18 cellular contexts compared by ENCODE assay signal in the genomic region with DNA sequence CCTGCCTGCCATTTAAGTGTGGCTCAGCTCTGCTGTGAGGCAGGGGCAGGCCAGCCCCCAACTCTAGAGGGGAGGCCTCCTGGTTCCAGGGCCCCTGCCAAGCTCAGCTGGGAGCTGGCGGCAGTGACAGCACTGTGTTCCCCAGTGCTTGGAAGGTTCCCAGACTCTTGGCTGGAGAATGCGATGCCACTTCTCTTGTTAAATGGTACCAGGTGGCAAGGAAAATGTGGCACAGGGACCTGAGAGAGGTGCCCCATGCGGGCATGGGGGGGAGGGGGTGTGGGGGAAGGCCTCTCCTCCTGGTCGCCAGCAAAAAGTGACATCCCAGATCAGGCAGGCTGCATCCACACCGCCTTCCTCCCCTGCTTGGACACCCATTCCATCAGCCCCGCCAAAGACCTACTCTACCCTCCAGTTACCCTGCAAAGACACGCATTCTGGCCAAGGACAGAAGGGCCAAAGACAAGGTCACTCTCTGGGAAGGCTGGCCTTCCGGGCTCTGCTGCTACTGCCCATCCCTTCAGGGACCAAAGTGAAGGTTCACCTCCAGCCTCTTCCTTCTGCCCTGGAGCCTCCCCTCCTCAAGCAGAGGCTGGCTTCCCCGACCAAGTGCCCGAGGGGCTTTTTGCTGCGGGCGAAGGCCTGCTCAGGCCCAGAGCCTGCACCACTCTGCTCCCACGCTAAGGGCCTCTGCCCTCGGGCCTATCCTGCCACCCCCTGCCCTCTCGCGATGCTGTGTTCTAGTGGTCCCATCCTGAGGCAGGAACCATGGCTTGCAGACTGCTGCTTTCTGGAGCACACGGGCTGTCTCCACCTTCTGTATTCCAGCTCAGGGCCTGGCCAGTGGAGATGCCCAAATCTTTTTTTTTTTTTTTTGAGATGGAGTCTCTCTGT. TPM values are rescaled to one million over a fixed set of nuclear protein-coding genes. Genes with fewer than 3 reads are reported as not detected.
DNase-seq lines count a peak whose midpoint lies in the region; ATAC-seq and TF ChIP-seq lines count a peak whose summit lies in the region.
"Had no signal": no experiment of that assay in that cellular context is flagged by ENCODE, and none has a peak within 500 bp of the region (broad histone marks: within the 10 kb centered on the region; RNA-seq: fewer than 3 reads in every experiment).

No MANE protein-coding gene starts in this region.

- no peaks in the 10 kb centered on the region for H3K27me3 ChIP-seq in spleen (replicated peaks in 1 of 7)
- H3K27me3 ChIP-seq in body of pancreas: no peaks in the 10 kb centered on the region
- H3K27me3 ChIP-seq: dorsolateral prefrontal cortex, esophagus muscularis mucosa had no signal

- ATAC-seq in activated CD8-positive, alpha-beta memory T cell treated with anti-CD3 and anti-CD28 coated beads, Interleukin-2, amount 10 ng/mL, durations not matched to agents 7 days and 5 days: no peak
- ATAC-seq in body of pancreas: no peak
- ATAC-seq in GM18909 (IDR thresholded peaks at IDR 0.05; ENCODE audit: poor library complexity, unreplicated experiment): no peak
- no peak for ATAC-seq in GM21825 (IDR thresholded peaks at IDR 0.05; ENCODE audit: unreplicated experiment)

- H3K27ac Mint-ChIP-seq in activated CD8-positive, alpha-beta memory T cell treated with anti-CD3 and anti-CD28 coated beads, Interleukin-2, amount 10 ng/mL, durations not matched to agents 7 days and 5 days: peak overlapping the region; percentile 19

- DNase-seq in activated CD8-positive, alpha-beta memory T cell treated with anti-CD3 and anti-CD28 coated beads, Interleukin-2, amount 10 ng/mL, durations not matched to agents 7 days and 5 days: no peak
- no peak for DNase-seq in activated CD8-positive, alpha-beta memory T cell treated with anti-CD3 and anti-CD28 coated beads, Interleukin-2, amount 50 U/mL, for 4 hours
- DNase-seq in NCI-H1694 treated with DMSO at 0.1 percent for 48 hours (lab: John Stamatoyannopoulos, UW) (peak; percentile 14), cerebellar nuclear complex (lab: John Stamatoyannopoulos, UW) (peak; percentile 89 to 97), spleen (peak; percentile 81), body of pancreas (no peak)
- DNase-seq: activated effector memory CD4-positive, alpha-beta T cell treated with anti-CD3 and anti-CD28 coated beads, Interleukin-2, amount 50 U/mL, for 16 hours; CD8-positive, alpha-beta memory T cell; stimulated activated CD4-positive, alpha-beta T cell treated with anti-CD3 and anti-CD28 coated beads, Interleukin-12 subunit alpha, Interleukin-12 subunit beta, amount 100 ng/mL, for 4 hours had no signal

- intact Hi-C loops in spleen (cut with DNase I; ENCODE audit: low total_unique reads): no loop called here
- intact Hi-C loops in body of pancreas (cut with DNase I): loop anchor here (5.0 kb wide), 1 partner anchor 188 kb away; no protein-coding TSS in a partner anchor

- CTCF ChIA-PET in activated CD8-positive, alpha-beta memory T cell treated with anti-CD3 and anti-CD28 coated beads, Interleukin-2, amount 10 ng/mL, durations not matched to agents 7 days and 5 days (lab: Charles Lee): interaction anchor here (1.5 to 1.7 kb wide), 2 partner anchors 8 to 11 kb away, joined by 3 to 10 read pairs; no protein-coding TSS in a partner anchor

- H3K4me1 ChIP-seq in spleen (peaks cover 8 to 100% (median 65%) of the 10 kb centered on the region in 6 donors), body of pancreas (no peaks in the 10 kb centered on the region)
- H3K4me1 ChIP-seq: parathyroid adenoma had no signal

- TF ChIP-seq CTCF in spleen (IDR thresholded peaks at IDR 0.05 in 8 of 11, conservative IDR thresholded peaks at IDR 0.05 in 3 of 11) (no peak), body of pancreas (IDR thresholded peaks at IDR 0.05) (no peak)

- H3K4me3 ChIP-seq in spleen (no peak overlapping the region), body of pancreas (no peak overlapping the region)
- H3K4me3 ChIP-seq: dorsolateral prefrontal cortex, esophagus muscularis mucosa had no signal

- peak overlapping the region; percentile 48 to 95 (median 84) for H3K27ac ChIP-seq in spleen
- no peak overlapping the region for H3K27ac ChIP-seq in body of pancreas
- H3K27ac ChIP-seq: esophagus muscularis mucosa, parathyroid adenoma had no signal

- peaks cover 17% of the 10 kb centered on the region for H3K36me3 Mint-ChIP-seq in activated CD8-positive, alpha-beta memory T cell treated with anti-CD3 and anti-CD28 coated beads, Interleukin-2, amount 10 ng/mL, durations not matched to agents 7 days and 5 days

- 77 to 85% (median 79%) methylated on average over 15 to 17 of the region's 17 CpGs for WGBS in spleen, 5 donors
- WGBS in body of pancreas, 2 donors: 93% methylated on average over 16 to 17 of the region's 17 CpGs

- peaks cover 0 to 27% (median 0%) of the 10 kb centered on the region in 6 donors for H3K36me3 ChIP-seq in spleen
- no peaks in the 10 kb centered on the region for H3K36me3 ChIP-seq in body of pancreas (replicated peaks in 1 of 2; ENCODE audit: insufficient read depth in 1 of 2, low read depth in 2 of 2)
- H3K36me3 ChIP-seq: esophagus muscularis mucosa had no signal

- no peaks in the 10 kb centered on the region for H3K27me3 Mint-ChIP-seq in activated CD8-positive, alpha-beta memory T cell treated with anti-CD3 and anti-CD28 coated beads, Interleukin-2, amount 10 ng/mL, durations not matched to agents 7 days and 5 days

- no peak for TF ChIP-seq POLR2A in spleen (IDR thresholded peaks at IDR 0.05)
- no peak for TF ChIP-seq POLR2A in body of pancreas (IDR thresholded peaks at IDR 0.05)

- no peaks in the 10 kb centered on the region for H3K9me3 ChIP-seq in spleen
- no peaks in the 10 kb centered on the region for H3K9me3 ChIP-seq in body of pancreas
- H3K9me3 ChIP-seq: esophagus muscularis mucosa had no signal

- no peaks in the 10 kb centered on the region for H3K9me3 Mint-ChIP-seq in activated CD8-positive, alpha-beta memory T cell treated with anti-CD3 and anti-CD28 coated beads, Interleukin-2, amount 10 ng/mL, durations not matched to agents 7 days and 5 days (ENCODE audit: low read depth)

- H3K4me3 Mint-ChIP-seq in activated CD8-positive, alpha-beta memory T cell treated with anti-CD3 and anti-CD28 coated beads, Interleukin-2, amount 10 ng/mL, durations not matched to agents 7 days and 5 days: no peak overlapping the region

- peaks cover 25% of the 10 kb centered on the region for H3K4me1 Mint-ChIP-seq in activated CD8-positive, alpha-beta memory T cell treated with anti-CD3 and anti-CD28 coated beads, Interleukin-2, amount 10 ng/mL, durations not matched to agents 7 days and 5 days

RNA-seq across cellular contexts. Expression of a gene that starts 8.7 kb away (rescaled TPM):
- 1 to 10 TPM in 1 of 2 experiments, under 1 TPM in 1; 0.89 to 3.1 TPM for total RNA-seq in activated CD8-positive, alpha-beta memory T cell treated with anti-CD3 and anti-CD28 coated beads, Interleukin-2, amount 10 ng/mL, durations not matched to agents 7 days and 5 days
- total RNA-seq in spleen (100 to 1,000 TPM in 1 of 7 donors, 10 to 100 TPM in 6; 65.3 to 144 (median 84.2) TPM), body of pancreas (not detected)
- polyA plus RNA-seq in spleen: 10 to 100 TPM; 57.8 to 95.5 (median 65.9) TPM
- total RNA-seq: astrocyte had no signal

RNA-seq across cellular contexts. Expression of a gene that starts 11.7 kb away (rescaled TPM):
- total RNA-seq in activated CD8-positive, alpha-beta memory T cell treated with anti-CD3 and anti-CD28 coated beads, Interleukin-2, amount 10 ng/mL, durations not matched to agents 7 days and 5 days: 10 to 100 TPM; 74.0 to 95.8 TPM
- total RNA-seq in spleen (10 to 100 TPM in 4 of 7 donors, 1 to 10 TPM in 3; 3.3 to 20.9 (median 10.1) TPM), body of pancreas (not detected)
- polyA plus RNA-seq in spleen: 10 to 100 TPM; 14.4 to 63.1 (median 24.7) TPM
- total RNA-seq: esophagus muscularis mucosa had no signal

RNA-seq across cellular contexts. Expression of a gene that starts 20.4 kb away (rescaled TPM):
- under 1 TPM; 0.30 to 0.70 TPM for total RNA-seq in activated CD8-positive, alpha-beta memory T cell treated with anti-CD3 and anti-CD28 coated beads, Interleukin-2, amount 10 ng/mL, durations not matched to agents 7 days and 5 days
- total RNA-seq in spleen (1 to 10 TPM in 6 of 7 donors, under 1 TPM in 1; 0.51 to 5.9 (median 3.6) TPM), body of pancreas (not detected)
- polyA plus RNA-seq in spleen: 1 to 10 TPM; 1.2 to 2.0 (median 1.4) TPM
- total RNA-seq: A172, astrocyte, M059J, SK-MEL-5 had no signal
- polyA plus RNA-seq: CD8-positive, alpha-beta memory T cell had no signal

RNA-seq across cellular contexts. Expression of a gene that starts 34.0 kb away (rescaled TPM):
- 1 to 10 TPM; 1.2 TPM for total RNA-seq in activated CD8-positive, alpha-beta memory T cell treated with anti-CD3 and anti-CD28 coated beads, Interleukin-2, amount 10 ng/mL, durations not matched to agents 7 days and 5 days
- total RNA-seq in spleen: 1 to 10 TPM in 1 of 7 donors, under 1 TPM in 6; 0.17 to 1.0 (median 0.26) TPM
- polyA plus RNA-seq in spleen: under 1 TPM; 0.07 to 0.16 (median 0.09) TPM
- total RNA-seq in body of pancreas: under 1 TPM in 1 of 2 donors, not detected in 1; 0.52 TPM
- polyA plus RNA-seq: CD8-positive, alpha-beta memory T cell had no signal

Comparison
In these comparisons a context has a peak if more than half of its experiments do, and no peak if none do; other contexts are left out.
1. DNase-seq: peak in NCI-H1694 treated with DMSO at 0.1 percent for 48 hours (single experiment), cerebellar nuclear complex (2 of 2) and spleen (single experiment); none in activated CD8-positive, alpha-beta memory T cell treated with anti-CD3 and anti-CD28 coated beads, Interleukin-2, amount 10 ng/mL, durations not matched to agents 7 days and 5 days (single experiment), activated CD8-positive, alpha-beta memory T cell treated with anti-CD3 and anti-CD28 coated beads, Interleukin-2, amount 50 U/mL, for 4 hours (single experiment) and body of pancreas (0 of 4).
2. H3K27ac ChIP-seq: peak in spleen (8 of 8); none in body of pancreas (0 of 4).
3. RNA of a gene that starts 8.7 kb away (total RNA-seq): 65.3 to 144 TPM in spleen; 0.89 to 3.1 TPM in activated CD8-positive, alpha-beta memory T cell treated with anti-CD3 and anti-CD28 coated beads, Interleukin-2, amount 10 ng/mL, durations not matched to agents 7 days and 5 days and not detected in body of pancreas; every median in the first group is over 10 times any median in the second.
4. RNA of a gene that starts 11.7 kb away (total RNA-seq): 74.0 to 95.8 TPM in activated CD8-positive, alpha-beta memory T cell treated with anti-CD3 and anti-CD28 coated beads, Interleukin-2, amount 10 ng/mL, durations not matched to agents 7 days and 5 days and 3.3 to 20.9 TPM in spleen; not detected in body of pancreas; every median in the first group is over 4 times any median in the second.